ENCODE assay signal across 22 cellular contexts in the genomic region with DNA sequence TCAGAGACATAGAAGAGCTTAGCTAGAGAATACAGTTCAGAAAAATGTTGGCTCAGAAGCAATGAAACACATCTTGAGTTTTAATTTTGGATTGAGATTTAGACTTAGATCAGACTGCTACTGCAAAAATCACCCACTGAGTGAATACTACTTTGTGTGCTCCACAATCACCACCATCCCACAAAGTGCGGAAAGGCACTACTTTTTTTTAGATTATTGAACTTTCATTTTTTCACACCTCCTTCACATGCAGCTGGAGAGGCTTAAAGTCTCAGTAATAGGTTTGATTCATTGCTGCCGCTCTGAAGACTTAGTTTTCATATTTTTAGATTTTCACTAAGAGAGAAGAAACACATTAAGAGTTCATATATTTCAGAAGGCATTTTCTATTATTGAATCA.
"Had no signal": no experiment of that assay in that cellular context is flagged by ENCODE, and none has a peak within 500 bp of the region (broad histone marks: within the 10 kb centered on the region; RNA-seq: fewer than 3 reads in every experiment).

No MANE protein-coding gene starts in this region.

- ATAC-seq: effector memory CD8-positive, alpha-beta T cell; esophagus mucosa; foreskin keratinocyte; gastrocnemius medialis; gastroesophageal sphincter; heart left ventricle; heart right ventricle had no signal

- H3K27me3 ChIP-seq: colonic mucosa, dorsolateral prefrontal cortex, esophagus muscularis mucosa, esophagus squamous epithelium, foreskin keratinocyte, gastrocnemius medialis, gastroesophageal sphincter, heart left ventricle, heart right ventricle had no signal

- H3K36me3 ChIP-seq: colonic mucosa, esophagus muscularis mucosa, esophagus squamous epithelium, gastrocnemius medialis, gastroesophageal sphincter, heart left ventricle, heart right ventricle had no signal

- H3K4me3 ChIP-seq: colonic mucosa, coronary artery, dorsolateral prefrontal cortex, esophagus muscularis mucosa, esophagus squamous epithelium, gastrocnemius medialis, gastroesophageal sphincter, heart left ventricle, heart right ventricle had no signal

- H3K4me1 ChIP-seq: colonic mucosa, esophagus muscularis mucosa, esophagus squamous epithelium, foreskin keratinocyte, gastrocnemius medialis, gastroesophageal sphincter, heart left ventricle, heart right ventricle had no signal

- H3K27ac ChIP-seq: colonic mucosa, coronary artery, dorsolateral prefrontal cortex, epithelial cell of prostate, esophagus muscularis mucosa, esophagus squamous epithelium, foreskin keratinocyte, gastrocnemius medialis, gastroesophageal sphincter, heart left ventricle, heart right ventricle had no signal

- DNase-seq: colonic mucosa; cortex of kidney; dermis blood vessel endothelial cell; dorsolateral prefrontal cortex; effector CD8-positive, alpha-beta T cell; effector memory CD4-positive, alpha-beta T cell; effector memory CD8-positive, alpha-beta T cell; endodermal cell; erythroblast; esophagus squamous epithelium; foreskin keratinocyte; foreskin melanocyte; gastrocnemius medialis; glutamatergic neuron; head of caudate nucleus; heart left ventricle; heart right ventricle had no signal

- H3K9me3 ChIP-seq: colonic mucosa, esophagus muscularis mucosa, esophagus squamous epithelium, gastrocnemius medialis, gastroesophageal sphincter, heart left ventricle, heart right ventricle had no signal
